Comparison of ENCODE assay signal across 13 cellular contexts in genomic region chr16:84343800-84344199, GRCh38. TPM values are rescaled to one million over a fixed set of nuclear protein-coding genes. Genes with fewer than 3 reads are reported as not detected.
"Had no signal": no experiment of that assay in that cellular context is flagged by ENCODE, and none has a peak within 500 bp of the region (broad histone marks: within the 10 kb centered on the region; RNA-seq: fewer than 3 reads in every experiment).

No MANE protein-coding gene starts in this region.

RNA-seq across cellular contexts. Expression of gene ATP2C2, which starts 24.5 kb away (rescaled TPM):
- total RNA-seq: activated naive CD4-positive, alpha-beta T cell treated with anti-CD3 and anti-CD28 coated beads for 36 hours; activated naive CD4-positive, alpha-beta T cell treated with anti-CD3 and anti-CD28 coated beads, Interleukin-2, amount 50 U/mL, for 72 hours; activated naive CD8-positive, alpha-beta T cell treated with anti-CD3 and anti-CD28 coated beads for 36 hours; activated naive CD8-positive, alpha-beta T cell treated with anti-CD3 and anti-CD28 coated beads, Interleukin-2, amount 10 ng/mL, durations not matched to agents 7 days and 5 days; activated T-cell treated with anti-CD3 and anti-CD28 coated beads, Interleukin-2, amount 50 U/mL, for 4 hours; activated T-helper 1 cell treated with anti-CD3 and anti-CD28 coated beads, Interleukin-12 subunit alpha, Interleukin-12 subunit beta, Interleukin-2, Interleukin-4 antibody, amounts not matched to agents 30 ng/mL and 10 ng/mL and 1 ng/mL, durations not matched to agents 14 hours and 24 hours and 36 hours; activated T-helper 17 cell treated with anti-CD3 and anti-CD28 coated beads, Interleukin-2, amount 50 U/mL, for 72 hours; activated T-helper 2 cell treated with anti-CD3 and anti-CD28 coated beads, Interferon-gamma antibody, Interleukin-2, Interleukin-4, amounts not matched to agents 10 μg/mL and 5 μg/mL and 100 μg/mL, durations not matched to agents 14 hours and 24 hours and 36 hours; ascending aorta; cardiac muscle cell; cardiac septum had no signal

RNA-seq across cellular contexts. Expression of gene WFDC1, which starts 49.1 kb away (rescaled TPM):
- total RNA-seq: activated naive CD4-positive, alpha-beta T cell treated with anti-CD3 and anti-CD28 coated beads for 36 hours; activated naive CD4-positive, alpha-beta T cell treated with anti-CD3 and anti-CD28 coated beads, Interleukin-2, amount 50 U/mL, for 72 hours; activated naive CD8-positive, alpha-beta T cell treated with anti-CD3 and anti-CD28 coated beads for 36 hours; activated naive CD8-positive, alpha-beta T cell treated with anti-CD3 and anti-CD28 coated beads, Interleukin-2, amount 10 ng/mL, durations not matched to agents 7 days and 5 days; activated T-cell treated with anti-CD3 and anti-CD28 coated beads, Interleukin-2, amount 50 U/mL, for 4 hours; activated T-cell treated with anti-CD3 and anti-CD28 coated beads, Interleukin-2, amount 50 U/mL, for 72 hours; activated T-helper 1 cell treated with anti-CD3 and anti-CD28 coated beads, Interleukin-12 subunit alpha, Interleukin-12 subunit beta, Interleukin-2, Interleukin-4 antibody, amounts not matched to agents 30 ng/mL and 10 ng/mL and 1 ng/mL, durations not matched to agents 14 hours and 24 hours and 36 hours; activated T-helper 2 cell treated with anti-CD3 and anti-CD28 coated beads, Interferon-gamma antibody, Interleukin-2, Interleukin-4, amounts not matched to agents 10 μg/mL and 5 μg/mL and 100 μg/mL, durations not matched to agents 14 hours and 24 hours and 36 hours; bronchial epithelial cell had no signal
